ENCODE assay signal across 9 cellular contexts in genomic region chr6:29263001-29263400, GRCh38. TPM values are rescaled to one million over a fixed set of nuclear protein-coding genes. Genes with fewer than 3 reads are reported as not detected.
"Had no signal": no experiment of that assay in that cellular context is flagged by ENCODE, and none has a peak within 500 bp of the region (broad histone marks: within the 10 kb centered on the region; RNA-seq: fewer than 3 reads in every experiment).

No MANE protein-coding gene starts in this region.

- H3K27ac ChIP-seq: HL-60 had no signal

- DNase-seq: H9, HCEC 1CT had no signal

- H3K4me2 ChIP-seq: GM23338 had no signal

- H2AFZ ChIP-seq: GM23338 had no signal

- H3K4me3 Mint-ChIP-seq: GM23338, H9, IgD-negative memory B cell had no signal

- H3K36me3 Mint-ChIP-seq: IgD-negative memory B cell had no signal

- H3K27ac Mint-ChIP-seq: GM23338, H9, IgD-negative memory B cell had no signal

- H3K4me3 ChIP-seq: GM23338 had no signal

- ATAC-seq: GM23338, HepG2 had no signal

- FAIRE-seq: H1, H54, HepG2 had no signal

- H3K4me1 Mint-ChIP-seq: GM23338, H9, IgD-negative memory B cell had no signal

RNA-seq across cellular contexts. Expression of gene OR14J1, which starts 38.5 kb away (rescaled TPM):
- total RNA-seq: GM23338, H1, H9, HepG2, HT1080 had no signal
- polyA plus RNA-seq: GM23338, H1, IgD-negative memory B cell had no signal
